ENCODE assay signal across 8 cellular contexts in the genomic region with DNA sequence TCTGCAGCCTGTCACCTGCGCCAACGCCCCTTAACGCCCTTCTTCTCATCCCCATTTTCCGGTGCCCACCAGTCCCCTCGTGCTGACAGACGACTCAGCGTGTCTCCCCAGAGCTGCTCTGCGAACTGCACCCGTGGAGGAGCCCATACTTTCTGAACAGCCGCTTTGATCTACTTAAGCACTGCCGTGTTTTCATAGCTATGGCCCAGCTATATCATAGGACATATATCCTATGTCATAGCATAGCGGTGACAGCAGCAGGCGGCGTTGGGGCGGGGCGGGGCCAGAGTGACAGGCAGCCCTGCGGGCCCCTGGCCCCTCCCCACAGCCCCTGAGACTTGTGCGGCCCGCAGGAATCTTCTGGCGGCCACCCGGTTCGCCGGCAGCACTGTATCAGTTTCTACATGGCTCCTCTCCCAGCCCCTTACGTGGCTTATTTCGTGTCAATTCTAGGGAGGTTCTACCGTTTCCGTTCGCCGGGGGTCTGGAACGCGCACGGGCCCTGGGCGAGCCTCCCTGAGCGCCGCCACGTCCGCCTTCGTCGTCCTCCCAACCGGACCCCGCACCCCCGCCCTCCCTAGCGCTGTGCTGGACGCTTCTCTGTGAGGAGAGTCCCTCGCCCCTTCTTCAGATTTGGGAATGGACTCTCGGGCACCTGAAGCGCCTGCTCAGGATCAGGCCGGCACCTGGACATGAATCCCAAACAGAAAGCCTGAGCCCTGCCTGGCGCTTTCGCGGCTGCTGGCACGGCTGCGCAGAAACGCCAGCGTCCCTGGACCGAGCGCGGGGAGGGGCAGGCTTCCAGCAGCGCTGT. TPM values are rescaled to one million over a fixed set of nuclear protein-coding genes. Genes with fewer than 3 reads are reported as not detected.
DNase-seq lines count a peak whose midpoint lies in the region; ATAC-seq and TF ChIP-seq lines count a peak whose summit lies in the region.

No MANE protein-coding gene starts in this region.

- WGBS in smooth muscle cell (ENCODE audit: low lambda C conversion rate), result 7% methylated on average over 58 of the region's 59 CpGs

- no peaks in the 10 kb centered on the region for H3K79me2 ChIP-seq in smooth muscle cell (ENCODE audit: low read depth)

- peak overlapping the region; percentile 86 for H3K4me2 ChIP-seq in smooth muscle cell

- H3K27me3 ChIP-seq in smooth muscle cell (ENCODE audit: low read depth), result no peaks in the 10 kb centered on the region

- H3K27ac ChIP-seq in VCaP (peak overlapping the region; percentile 94), caudate nucleus (ENCODE audit: low read depth, low read length) (peak overlapping the region; percentile 81), smooth muscle cell (ENCODE audit: low read depth) (peak overlapping the region; percentile 73)

- no peak for TF ChIP-seq CTCF in VCaP (conservative IDR thresholded peaks at IDR 0.05)
- no peak for TF ChIP-seq CTCF in smooth muscle cell (IDR thresholded peaks at IDR 0.05; ENCODE audit: borderline replicate concordance, insufficient read depth, poor library complexity, severe bottlenecking)

- peaks cover 8% of the 10 kb centered on the region for H3K4me1 ChIP-seq in smooth muscle cell (ENCODE audit: low read depth)

- DNase-seq in A172 (ENCODE audit: low spot score) (peak; percentile 43), NCI-H2107 treated with DMSO at 0.1 percent for 48 hours (lab: John Stamatoyannopoulos, UW; ENCODE audit: unreplicated experiment) (peak; percentile 25), caudate nucleus (lab: John Stamatoyannopoulos, UW) (peak in 55 of 61 donors; percentile 27 to 83 (median 62)), iris pigment epithelial cell (ENCODE audit: low read depth) (peak; percentile 80), smooth muscle cell (lab: John Stamatoyannopoulos, UW; ENCODE audit: unreplicated experiment) (peak; percentile 74)

- no peaks in the 10 kb centered on the region for H3K9me3 ChIP-seq in smooth muscle cell (replicated peaks; ENCODE audit: low read depth)

- H4K20me1 ChIP-seq in smooth muscle cell (ENCODE audit: low read depth), result peaks cover 5% of the 10 kb centered on the region

- H3K36me3 ChIP-seq in smooth muscle cell (ENCODE audit: low read depth), result no peaks in the 10 kb centered on the region

- H3K9ac ChIP-seq in smooth muscle cell (ENCODE audit: low read depth), result peak overlapping the region; percentile 56

- ATAC-seq in GM18520 (IDR thresholded peaks at IDR 0.05; ENCODE audit: unreplicated experiment) (peak; percentile 87), HG03025 (IDR thresholded peaks at IDR 0.05; ENCODE audit: low FRiP score, unreplicated experiment) (peak; percentile 81)

- peak overlapping the region; percentile 88 for H2AFZ ChIP-seq in smooth muscle cell (ENCODE audit: low read depth)

- peak overlapping the region; percentile 76 for H3K4me3 ChIP-seq in smooth muscle cell

- no peaks in the 10 kb centered on the region for H3F3A ChIP-seq in smooth muscle cell (ENCODE audit: low read depth)

RNA-seq across cellular contexts. Expression of a gene that starts 35.4 kb away (rescaled TPM):
- 21.0 and 25.9 TPM in 2 replicates for total RNA-seq in A172 (2014; rRNA removed; shearing (Covaris generic))
- total RNA-seq in smooth muscle cell, result 4.4 and 13.9 TPM in 2 replicates
- 10.1 and 10.2 TPM in 2 replicates for polyA plus RNA-seq in smooth muscle cell

RNA-seq across cellular contexts. Expression of a gene that starts 48.6 kb away (rescaled TPM):
- 139 and 142 TPM in 2 replicates for total RNA-seq in A172 (2014; rRNA removed; shearing (Covaris generic))
- 36.4 and 59.3 TPM in 2 replicates for total RNA-seq in smooth muscle cell
- 74.9 and 75.0 TPM in 2 replicates for polyA plus RNA-seq in smooth muscle cell

Comparison
In these comparisons a context has a peak if more than half of its experiments do, and no peak if none do; other contexts are left out.
1. Peak in every context shown above with its lines: DNase-seq, ATAC-seq, H3K4me3 ChIP-seq and H3K27ac ChIP-seq.
2. DNase-seq: peak in every context shown above with its lines; median percentile 80 in iris pigment epithelial cell; 74 in smooth muscle cell; 62 in caudate nucleus; 43 in A172; 25 in NCI-H2107 treated with DMSO at 0.1 percent for 48 hours.